ENCODE assay signal across 8 cellular contexts in genomic region chr18:12287684-12288405, GRCh38. TPM values are rescaled to one million over a fixed set of nuclear protein-coding genes. Genes with fewer than 3 reads are reported as not detected.
DNase-seq lines count a peak whose midpoint lies in the region; ATAC-seq, FAIRE-seq and TF ChIP-seq lines count a peak whose summit lies in the region.

No MANE protein-coding gene starts in this region.

- DNase-seq in amniotic epithelial cell (ENCODE audit: low read depth) (peak; percentile 85), right cardiac atrium (peak; percentile 84 to 94 (median 91)), sciatic nerve (ENCODE audit: low spot score) (peak; percentile 86), GM12891 (ENCODE audit: insufficient read length, low spot score) (no peak)
- no peak for DNase-seq in activated naive CD4-positive, alpha-beta T cell treated with anti-CD3 and anti-CD28 coated beads for 36 hours

- no peak for FAIRE-seq in GM12891 (lab: Jason Lieb, UNC)

- H3K36me3 ChIP-seq in HEK293 (ENCODE audit: control insufficient read depth in 2 of 2, insufficient read depth in 1 of 2, low read length in 2 of 2), result no peaks in the 10 kb centered on the region

- intact Hi-C loops in right cardiac atrium (cut with DNase I) (no loop called here), sciatic nerve (cut with DNase I) (no loop called here)
- intact Hi-C loops in activated naive CD4-positive, alpha-beta T cell treated with anti-CD3 and anti-CD28 coated beads for 36 hours (cut with micrococcal nuclease), result no loop called here

- no peaks in the 10 kb centered on the region for H3K36me3 Mint-ChIP-seq in activated naive CD4-positive, alpha-beta T cell treated with anti-CD3 and anti-CD28 coated beads for 36 hours (ENCODE audit: low read depth)

- no peak overlapping the region for H3K4me3 Mint-ChIP-seq in activated naive CD4-positive, alpha-beta T cell treated with anti-CD3 and anti-CD28 coated beads for 36 hours

- H3K4me3 ChIP-seq in HEK293 (ENCODE audit: low read depth, low read length) (peak overlapping the region; percentile 33), right cardiac atrium (ENCODE audit: low read length) (peak overlapping the region; percentile 40)

- no peaks in the 10 kb centered on the region for H3K4me1 ChIP-seq in HEK293 (ENCODE audit: control insufficient read depth, insufficient read depth, low read length)
- H3K4me1 ChIP-seq in right cardiac atrium (ENCODE audit: control insufficient read depth, insufficient read depth, low read length), result no peaks in the 10 kb centered on the region

- peaks cover 27% of the 10 kb centered on the region for H3K27me3 Mint-ChIP-seq in activated naive CD4-positive, alpha-beta T cell treated with anti-CD3 and anti-CD28 coated beads for 36 hours (ENCODE audit: low read depth)

- H3K9me3 ChIP-seq in HEK293 (ENCODE audit: control insufficient read depth, insufficient read depth, low read depth, low read length), result no peaks in the 10 kb centered on the region
- no peaks in the 10 kb centered on the region for H3K9me3 ChIP-seq in right cardiac atrium (ENCODE audit: control insufficient read depth, low read length)

- 2% methylated on average over 41 of the region's 41 CpGs for WGBS in right cardiac atrium

- H3K27ac Mint-ChIP-seq in activated naive CD4-positive, alpha-beta T cell treated with anti-CD3 and anti-CD28 coated beads for 36 hours, result no peak overlapping the region

- POLR2A ChIA-PET in HEK293 (lab: Yijun Ruan, JAX), result interaction anchor here (0.7 to 3.0 kb wide), 4 partner anchors 9 to 89 kb away, joined by 3 to 20 read pairs (median 6); partner anchors contain the start of gene AFG3L2

- TF ChIP-seq POLR2A in GM12891 (IDR thresholded peaks at IDR 0.05; ENCODE audit: low read depth, low read length), result no peak

- H3K4me1 Mint-ChIP-seq in activated naive CD4-positive, alpha-beta T cell treated with anti-CD3 and anti-CD28 coated beads for 36 hours (ENCODE audit: low read depth), result peaks cover 3% of the 10 kb centered on the region

- peak; percentile 90 to 92 for ATAC-seq in right cardiac atrium
- ATAC-seq in sciatic nerve, result peak; percentile 96
- no peak for ATAC-seq in GM18858 (IDR thresholded peaks at IDR 0.05; ENCODE audit: unreplicated experiment)
- ATAC-seq in GM21447 (IDR thresholded peaks at IDR 0.05; ENCODE audit: unreplicated experiment), result no peak

- no peaks in the 10 kb centered on the region for H3K27me3 ChIP-seq in right cardiac atrium (ENCODE audit: control insufficient read depth, insufficient read depth)

- no peak; the same call in 1 of the 2 replicates for TF ChIP-seq CTCF in HEK293 (tag by site-specific recombination; IDR thresholded peaks at IDR 0.05)

- no peaks in the 10 kb centered on the region for H3K9me3 Mint-ChIP-seq in activated naive CD4-positive, alpha-beta T cell treated with anti-CD3 and anti-CD28 coated beads for 36 hours

- no peak overlapping the region for H3K27ac ChIP-seq in HEK293 (ENCODE audit: extremely low read depth, low read depth, low read length)
- peak overlapping the region; percentile 89 for H3K27ac ChIP-seq in right cardiac atrium (ENCODE audit: low read length)

- CTCF ChIA-PET in HEK293 (lab: Yijun Ruan, JAX), result interaction anchor here (0.6 to 2.7 kb wide), 7 partner anchors 9 to 51 kb away, joined by 3 to 17 read pairs (median 5); no protein-coding TSS in a partner anchor
- CTCF ChIA-PET in activated naive CD4-positive, alpha-beta T cell treated with anti-CD3 and anti-CD28 coated beads for 36 hours (lab: Charles Lee), result interaction anchor here (0.5 to 1.0 kb wide), 2 partner anchors 41 to 268 kb away, joined by 3 read pairs; no protein-coding TSS in a partner anchor

TF ChIP-seq in HEK293, 187 proteins besides CTCF, POLR2A, EP300 and RAD21 (continues in another document):
- 0 out of 2 replicates have a peak, but pooled peaks have one; percentile 12 for TF ChIP-seq PRDM1 (tag by site-specific recombination; IDR thresholded peaks at IDR 0.05)
- no peak for TF ChIP-seq ZNF639 (tag by site-specific recombination; IDR thresholded peaks at IDR 0.05)
- no peak for TF ChIP-seq ZNF521 (tag by site-specific recombination; IDR thresholded peaks at IDR 0.05)
- TF ChIP-seq ZNF585B (tag by site-specific recombination; IDR thresholded peaks at IDR 0.05), result no peak
- TF ChIP-seq PATZ1 (tag by site-specific recombination; IDR thresholded peaks at IDR 0.05), result peak; percentile 55; the same call in 1 of the 2 replicates
- no peak for TF ChIP-seq HOXA7 (CRISPR knock-in tag; IDR thresholded peaks at IDR 0.05; ENCODE audit: borderline replicate concordance)
- TF ChIP-seq GLI2 (tag by site-specific recombination; IDR thresholded peaks at IDR 0.05; ENCODE audit: borderline replicate concordance, low read depth), result no peak

TF ChIP-seq in GM12891, 5 proteins besides CTCF, POLR2A, EP300 and RAD21:
- TF ChIP-seq TAF1 (IDR thresholded peaks at IDR 0.05; ENCODE audit: low read depth, low read length) (no peak), POLR2AphosphoS5 (IDR thresholded peaks at IDR 0.05; ENCODE audit: low read depth, low read length) (no peak)

RNA-seq across cellular contexts. Expression of gene TUBB6, which starts 20.2 kb away (rescaled TPM):
- 100 to 1,000 TPM in 2 of 4 donors, 10 to 100 TPM in 2; 69.0 to 189 (median 117) TPM for total RNA-seq in right cardiac atrium
- polyA plus RNA-seq in right cardiac atrium, result 143 TPM
- total RNA-seq in sciatic nerve, result 141 TPM
- polyA plus RNA-seq in GM12891 (2012; ENCODE audit: low read depth, missing spikeins), result 74.6 TPM
- total RNA-seq in activated naive CD4-positive, alpha-beta T cell treated with anti-CD3 and anti-CD28 coated beads for 36 hours, result 1 to 10 TPM; 2.6 to 2.7 TPM

RNA-seq across cellular contexts. Expression of gene CIDEA, which starts 33.7 kb away (rescaled TPM):
- total RNA-seq in right cardiac atrium (1 to 10 TPM in 1 of 4 donors, under 1 TPM in 3; 0.26 to 5.8 (median 0.68) TPM), sciatic nerve (5.0 TPM)
- 6.0 TPM for polyA plus RNA-seq in right cardiac atrium
- not detected for polyA plus RNA-seq in GM12891 (2012; ENCODE audit: low read depth, missing spikeins)
- not detected for total RNA-seq in activated naive CD4-positive, alpha-beta T cell treated with anti-CD3 and anti-CD28 coated beads for 36 hours

Comparison
In these comparisons a context has a peak if more than half of its experiments do, and no peak if none do; other contexts are left out.
1. DNase-seq: peak in amniotic epithelial cell (single experiment), right cardiac atrium (3 of 3) and sciatic nerve (single experiment); none in GM12891 (single experiment) and activated naive CD4-positive, alpha-beta T cell treated with anti-CD3 and anti-CD28 coated beads for 36 hours (single experiment).
2. ATAC-seq: peak in right cardiac atrium (2 of 2) and sciatic nerve (single experiment); none in GM18858 (single experiment) and GM21447 (single experiment).
3. RNA of gene TUBB6, which starts 20.2 kb away (total RNA-seq): 141 TPM in sciatic nerve (single experiment) and 69.0 to 189 TPM in right cardiac atrium; 2.6 to 2.7 TPM in activated naive CD4-positive, alpha-beta T cell treated with anti-CD3 and anti-CD28 coated beads for 36 hours; every median in the first group is over 10 times any median in the second.